In the genomic region with DNA sequence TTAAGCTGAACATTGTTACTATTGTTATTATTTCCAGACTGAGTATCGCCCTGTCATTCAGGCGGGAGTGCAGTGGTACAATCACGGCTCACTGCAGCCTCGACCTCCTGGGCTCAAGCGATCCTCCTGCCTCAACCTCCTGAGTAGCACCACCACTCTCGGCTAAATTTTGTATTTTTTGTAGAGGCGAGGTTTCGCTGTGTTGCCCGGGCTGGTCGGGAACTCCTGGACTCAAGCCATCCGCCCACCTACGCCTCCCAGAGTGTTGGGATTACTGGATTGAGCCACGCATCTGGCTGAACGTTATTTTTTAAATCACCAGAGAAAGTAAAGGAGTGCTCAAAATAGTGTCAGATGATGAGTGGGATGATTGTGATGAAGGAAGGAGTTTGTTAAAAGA, we compare ENCODE assay signal across 14 cellular contexts. TPM values are rescaled to one million over a fixed set of nuclear protein-coding genes. Genes with fewer than 3 reads are reported as not detected.
DNase-seq lines count a peak whose midpoint lies in the region; ATAC-seq and TF ChIP-seq lines count a peak whose summit lies in the region.
"Had no signal": no experiment of that assay in that cellular context is flagged by ENCODE, and none has a peak within 500 bp of the region (broad histone marks: within the 10 kb centered on the region; RNA-seq: fewer than 3 reads in every experiment).

No MANE protein-coding gene starts in this region.

- H3K9ac ChIP-seq in endodermal cell (ENCODE audit: extremely low read depth, low read length, poor library complexity, severe bottlenecking) = no peak overlapping the region

- H3K27ac ChIP-seq in Panc1 (ENCODE audit: low read length) (peak overlapping the region; percentile 92), endodermal cell (ENCODE audit: low read depth, low read length) (no peak overlapping the region), skin epidermis (peak overlapping the region in 12 of 21 experiments; percentile 93 to 100 (median 99)), gastroesophageal sphincter (peak overlapping the region in 1 of 4 donors; percentile 99), substantia nigra (ENCODE audit: low read depth, low read length, poor library complexity, severe bottlenecking) (no peak overlapping the region)

- no peak for DNase-seq in T-helper 2 cell treated with Interferon-gamma antibody and Interleukin-4, amounts not matched to agents 5 μg/mL and 100 μg/mL, for 36 hours (ENCODE audit: low spot score)
- DNase-seq in T-helper 2 cell = no peak
- DNase-seq in Panc1 (ENCODE audit: low read depth, low spot score) = no peak
- DNase-seq in endodermal cell = no peak
- DNase-seq in substantia nigra (lab: John Stamatoyannopoulos, UW) = no peak
- DNase-seq: NCI-H187 had no signal

- no peak for TF ChIP-seq POLR2A in gastroesophageal sphincter (IDR thresholded peaks at IDR 0.05)

- no peaks in the 10 kb centered on the region for H3K9me3 Mint-ChIP-seq in T-helper 2 cell treated with Interferon-gamma antibody and Interleukin-4, amounts not matched to agents 5 μg/mL and 100 μg/mL, for 36 hours
- no peaks in the 10 kb centered on the region for H3K9me3 Mint-ChIP-seq in endodermal cell

- H3K9me3 ChIP-seq in Panc1 (ENCODE audit: control insufficient read depth, insufficient read depth, low read depth, low read length) = no peaks in the 10 kb centered on the region
- H3K9me3 ChIP-seq in endodermal cell (ENCODE audit: control insufficient read depth, low read length) = no peaks in the 10 kb centered on the region
- no peaks in the 10 kb centered on the region for H3K9me3 ChIP-seq in gastroesophageal sphincter
- H3K9me3 ChIP-seq: esophagus muscularis mucosa, tibial nerve had no signal

- peaks cover 13% of the 10 kb centered on the region for H3K4me1 Mint-ChIP-seq in T-helper 2 cell treated with Interferon-gamma antibody and Interleukin-4, amounts not matched to agents 5 μg/mL and 100 μg/mL, for 36 hours (ENCODE audit: low read depth)
- peaks cover 2% of the 10 kb centered on the region for H3K4me1 Mint-ChIP-seq in endodermal cell

- H3K36me3 ChIP-seq in Panc1 (ENCODE audit: control insufficient read depth, insufficient read depth, low read length) = peaks cover 6% of the 10 kb centered on the region; the same call in 1 of the 2 replicates
- H3K36me3 ChIP-seq in endodermal cell (ENCODE audit: control insufficient read depth, insufficient read depth, low read length) = no peaks in the 10 kb centered on the region
- H3K36me3 ChIP-seq in gastroesophageal sphincter = no peaks in the 10 kb centered on the region
- H3K36me3 ChIP-seq: esophagus muscularis mucosa, tibial nerve had no signal

- CTCF ChIA-PET in Panc1 (lab: Charles Lee) = interaction anchor here (0.5 kb wide), 1 partner anchor 208 kb away, joined by 3 read pairs; no protein-coding TSS in a partner anchor

- H3K27me3 ChIP-seq in Panc1 (ENCODE audit: control insufficient read depth, insufficient read depth, low read length) (no peaks in the 10 kb centered on the region), endodermal cell (ENCODE audit: control insufficient read depth, insufficient read depth, low read length, poor library complexity, severe bottlenecking) (no peaks in the 10 kb centered on the region), gastroesophageal sphincter (no peaks in the 10 kb centered on the region)
- H3K27me3 ChIP-seq: esophagus muscularis mucosa, tibial nerve had no signal

- WGBS in endodermal cell (ENCODE audit: insufficient coverage in 1 of 2, insufficient read length in 1 of 2), 2 experiments = 96 to 98% methylated on average over 14 of the region's 14 CpGs
- 93% methylated on average over 5 of the region's 14 CpGs; no CpG with 5 or more reads in 1 of the 2 donors for WGBS in gastroesophageal sphincter (ENCODE audit: low coverage in 1 of 2), 2 donors

- peaks cover 28% of the 10 kb centered on the region for H3K36me3 Mint-ChIP-seq in T-helper 2 cell treated with Interferon-gamma antibody and Interleukin-4, amounts not matched to agents 5 μg/mL and 100 μg/mL, for 36 hours (ENCODE audit: low read depth)
- no peaks in the 10 kb centered on the region for H3K36me3 Mint-ChIP-seq in endodermal cell (ENCODE audit: low read depth)

- ATAC-seq in Panc1 (no peak), gastroesophageal sphincter (no peak), GM18502 (IDR thresholded peaks at IDR 0.05; ENCODE audit: poor library complexity, unreplicated experiment) (no peak)

- POLR2A ChIA-PET in Panc1 (lab: Charles Lee) = interaction anchor here (0.6 kb wide), 2 partner anchors 14 to 17 kb away, joined by 11 to 12 read pairs; no protein-coding TSS in a partner anchor

- TF ChIP-seq EP300 in gastroesophageal sphincter (IDR thresholded peaks at IDR 0.05) = no peak

- TF ChIP-seq CTCF in Panc1 (IDR thresholded peaks at IDR 0.05) (no peak), endodermal cell (conservative IDR thresholded peaks at IDR 0.05) (no peak), gastroesophageal sphincter (IDR thresholded peaks at IDR 0.05) (no peak)

- H3K27me3 Mint-ChIP-seq in T-helper 2 cell treated with Interferon-gamma antibody and Interleukin-4, amounts not matched to agents 5 μg/mL and 100 μg/mL, for 36 hours (ENCODE audit: low read depth) = no peaks in the 10 kb centered on the region
- H3K27me3 Mint-ChIP-seq in endodermal cell (ENCODE audit: insufficient read depth) = no peaks in the 10 kb centered on the region

- peak overlapping the region; percentile 97 for H3K4me3 Mint-ChIP-seq in T-helper 2 cell treated with Interferon-gamma antibody and Interleukin-4, amounts not matched to agents 5 μg/mL and 100 μg/mL, for 36 hours
- H3K4me3 Mint-ChIP-seq in endodermal cell = peak overlapping the region; percentile 93

- in situ Hi-C loops in Panc1 (cut with HindIII; ENCODE audit: low pct_unique_long_range_greater_than_20kb, low sequenced_read_pairs) = no loop called here

- H3K4me3 ChIP-seq in Panc1 (ENCODE audit: low read depth in 2 of 2, low read length in 2 of 2) (peak overlapping the region; percentile 68 to 96), endodermal cell (ENCODE audit: low read length) (no peak overlapping the region), skin epidermis (peak overlapping the region in 6 of 7 experiments; percentile 62 to 93 (median 82)), gastroesophageal sphincter (no peak overlapping the region)

- no TSS peak for BruUV-seq in Panc1 (replicated peaks; lab: Mats Ljungman, UMichigan)

- intact Hi-C loops in Panc1 (cut with micrococcal nuclease; ENCODE audit: unreplicated experiment) = no loop called here

- H3K27ac Mint-ChIP-seq in T-helper 2 cell treated with Interferon-gamma antibody and Interleukin-4, amounts not matched to agents 5 μg/mL and 100 μg/mL, for 36 hours = peak overlapping the region; percentile 99
- no peak overlapping the region for H3K27ac Mint-ChIP-seq in endodermal cell

- H3K4me1 ChIP-seq in Panc1 (ENCODE audit: control insufficient read depth, insufficient read depth, low read length) (peaks cover 6% of the 10 kb centered on the region), endodermal cell (ENCODE audit: control insufficient read depth, insufficient read depth, low read length) (peaks cover 4% of the 10 kb centered on the region), gastroesophageal sphincter (peaks cover 7 to 25% (median 11%) of the 10 kb centered on the region in 3 donors)

RNA-seq across cellular contexts. Expression of gene HNRNPF, which starts 1.4 kb away (rescaled TPM):
- total RNA-seq in Panc1 (2021; ENCODE audit: unreplicated experiment) (466 TPM), endodermal cell (100 to 1,000 TPM; 283 to 299 TPM), gastroesophageal sphincter (100 to 1,000 TPM; 138 to 215 (median 180) TPM)
- polyA plus RNA-seq in Panc1 (2012; ENCODE audit: insufficient read length) = 374 TPM
- 222 TPM for polyA plus RNA-seq in endodermal cell (2013, experiment 1 of 2)
- 193 TPM for polyA plus RNA-seq in endodermal cell (2013, experiment 2 of 2)

RNA-seq across cellular contexts. Expression of gene ZNF487, which starts 26.6 kb away (rescaled TPM):
- total RNA-seq in Panc1 (2021; ENCODE audit: unreplicated experiment) (7.6 TPM), endodermal cell (1 to 10 TPM; 3.8 to 6.6 TPM), gastroesophageal sphincter (10 to 100 TPM in 3 of 4 donors, 1 to 10 TPM in 1; 5.1 to 22.4 (median 14.0) TPM)
- 6.6 TPM for polyA plus RNA-seq in Panc1 (2012; ENCODE audit: insufficient read length)
- polyA plus RNA-seq in endodermal cell (2013, experiment 1 of 2) = 3.8 TPM
- polyA plus RNA-seq in endodermal cell (2013, experiment 2 of 2) = 5.3 TPM

RNA-seq across cellular contexts. Expression of gene FXYD4, which starts 38.9 kb away (rescaled TPM):
- total RNA-seq in Panc1 (2021; ENCODE audit: unreplicated experiment) (not detected), endodermal cell (under 1 TPM in 1 of 2 donors, not detected in 1; 0.97 TPM), gastroesophageal sphincter (not detected)
- polyA plus RNA-seq in Panc1 (2012; ENCODE audit: insufficient read length) = not detected
- not detected for polyA plus RNA-seq in endodermal cell (2013, experiment 1 of 2)
- not detected for polyA plus RNA-seq in endodermal cell (2013, experiment 2 of 2)
- total RNA-seq: A673; esophagus muscularis mucosa; liver; T-helper 1 cell treated with Interleukin-12 subunit alpha and Interleukin-12 subunit beta and Interleukin-4 antibody, amounts not matched to agents 30 ng/mL and 1 ng/mL, for 36 hours; tibial nerve had no signal
- polyA plus RNA-seq: liver had no signal

Comparison
In these comparisons a context has a peak if more than half of its experiments do, and no peak if none do; other contexts are left out.
1. H3K27ac ChIP-seq: peak in Panc1 (single experiment) and skin epidermis (12 of 21); none in endodermal cell (single experiment) and substantia nigra (single experiment).
2. H3K4me3 ChIP-seq: peak in Panc1 (2 of 2) and skin epidermis (6 of 7); none in endodermal cell (single experiment) and gastroesophageal sphincter (0 of 2).